ENCODE assay signal across 7 cellular contexts in genomic region chr17:7837375-7838290, GRCh38. TPM values are rescaled to one million over a fixed set of nuclear protein-coding genes. Genes with fewer than 3 reads are reported as not detected.
DNase-seq lines count a peak whose midpoint lies in the region; ATAC-seq, FAIRE-seq and TF ChIP-seq lines count a peak whose summit lies in the region.

No MANE protein-coding gene starts in this region.

- peaks cover 2% of the 10 kb centered on the region for H3K36me3 ChIP-seq in neuron (ENCODE audit: insufficient read depth, low read length)

- H3K4me3 ChIP-seq in neuron (ENCODE audit: low read length): peak overlapping the region; percentile 84

- peak; percentile 38 for FAIRE-seq in GM12892 (lab: Jason Lieb, UNC)

- no peaks in the 10 kb centered on the region for H3K27me3 ChIP-seq in neuron (ENCODE audit: insufficient read depth, low read length)

- no peak overlapping the region for H2AFZ ChIP-seq in neuron (ENCODE audit: low read depth, low read length)

- no peaks in the 10 kb centered on the region for H3K9me3 ChIP-seq in neuron (ENCODE audit: low read length)

- DNase-seq in GM12892 (ENCODE audit: insufficient read length) (no peak), NCI-H82 treated with DMSO at 0.1 percent for 48 hours (lab: John Stamatoyannopoulos, UW; ENCODE audit: unreplicated experiment) (peak; percentile 59), dermis blood vessel endothelial cell (peak; percentile 25)
- no peak for DNase-seq in NK-92 treated with Interleukin-12 subunit alpha and Interleukin-12 subunit beta, amount 100 ng/mL, for 24 hours (lab: John Stamatoyannopoulos, UW)

- peaks cover 63% of the 10 kb centered on the region for H3K4me1 ChIP-seq in neuron (ENCODE audit: insufficient read depth, low read length)

- no peak for ATAC-seq in HG03469 (IDR thresholded peaks at IDR 0.05; ENCODE audit: unreplicated experiment)
- ATAC-seq in GM21381 (IDR thresholded peaks at IDR 0.05; ENCODE audit: unreplicated experiment): no peak

- TF ChIP-seq POLR2A in GM12892 (IDR thresholded peaks at IDR 0.05; ENCODE audit: low read depth, low read length): no peak

RNA-seq across cellular contexts. Expression of gene KDM6B, which starts 3.6 kb away (rescaled TPM):
- polyA plus RNA-seq in GM12892 (2012; ENCODE audit: missing spikeins): 3.9 TPM
- 7.6 and 10.6 TPM in 2 replicates for total RNA-seq in dermis blood vessel endothelial cell

RNA-seq across cellular contexts. Expression of gene TMEM88, which starts 17.2 kb away (rescaled TPM):
- polyA plus RNA-seq in GM12892 (2012; ENCODE audit: missing spikeins): 0.76 TPM
- total RNA-seq in dermis blood vessel endothelial cell: 50.9 and 111 TPM in 2 replicates

RNA-seq across cellular contexts. Expression of gene NAA38, which starts 19.7 kb away (rescaled TPM):
- polyA plus RNA-seq in GM12892 (2012; ENCODE audit: missing spikeins): 76.3 TPM
- total RNA-seq in dermis blood vessel endothelial cell: 63.2 and 129 TPM in 2 replicates

RNA-seq across cellular contexts. Expression of gene CYB5D1, which starts 20.2 kb away (rescaled TPM):
- 4.9 TPM for polyA plus RNA-seq in GM12892 (2012; ENCODE audit: missing spikeins)
- total RNA-seq in dermis blood vessel endothelial cell: 15.1 and 17.9 TPM in 2 replicates

RNA-seq across cellular contexts. Expression of gene CHD3, which starts 51.0 kb away (rescaled TPM):
- 34.9 TPM for polyA plus RNA-seq in GM12892 (2012; ENCODE audit: missing spikeins)
- total RNA-seq in dermis blood vessel endothelial cell: 108 and 132 TPM in 2 replicates

Comparison
In these comparisons a context has a peak if more than half of its experiments do, and no peak if none do; other contexts are left out.
1. DNase-seq: peak in NCI-H82 treated with DMSO at 0.1 percent for 48 hours (single experiment) and dermis blood vessel endothelial cell (single experiment); none in GM12892 (single experiment) and NK-92 treated with Interleukin-12 subunit alpha and Interleukin-12 subunit beta, amount 100 ng/mL, for 24 hours (single experiment).